Comparison of ENCODE assay signal across 8 cellular contexts in genomic region chr6:75283907-75284284, GRCh38. TPM values are rescaled to one million over a fixed set of nuclear protein-coding genes. Genes with fewer than 3 reads are reported as not detected.
DNase-seq lines count a peak whose midpoint lies in the region; ATAC-seq, FAIRE-seq and TF ChIP-seq lines count a peak whose summit lies in the region.

No MANE protein-coding gene starts in this region.

- H3K4me3 Mint-ChIP-seq in activated T-cell treated with anti-CD3 and anti-CD28 coated beads, Interleukin-2, amount 50 U/mL, for 72 hours, result no peak overlapping the region

- no peaks in the 10 kb centered on the region for H3K27me3 ChIP-seq in thyroid gland

- no peaks in the 10 kb centered on the region for H3K9me3 Mint-ChIP-seq in activated T-cell treated with anti-CD3 and anti-CD28 coated beads, Interleukin-2, amount 50 U/mL, for 72 hours

- intact Hi-C loops in kidney (cut with DNase I) (no loop called here), thyroid gland (cut with DNase I) (no loop called here)

- 0% methylated on average over 10 of the region's 10 CpGs for WGBS in thyroid gland, 2 donors

- DNase-seq in activated T-cell treated with anti-CD3 and anti-CD28 coated beads, Interleukin-2, amount 50 U/mL, for 72 hours, result peak; percentile 17 to 28
- DNase-seq in activated T-cell treated with anti-CD3 and anti-CD28 coated beads for 4 hours (no peak), kidney (no peak), thyroid gland (peak in 1 of 2 donors; percentile 14), NCI-H187 treated with DMSO at 0.1 percent for 48 hours (lab: John Stamatoyannopoulos, UW) (no peak), NCI-H2029 (lab: John Stamatoyannopoulos, UW) (no peak), AG20443 (ENCODE audit: low spot score) (no peak)
- DNase-seq in activated CD8-positive, alpha-beta memory T cell treated with anti-CD3 and anti-CD28 coated beads, Interleukin-2, amount 50 U/mL, for 24 hours (ENCODE audit: extremely low read depth), result peak; percentile 4

- TF ChIP-seq CTCF in kidney (IDR thresholded peaks at IDR 0.05; ENCODE audit: borderline replicate concordance, extremely low read depth, insufficient read depth) (no peak), thyroid gland (IDR thresholded peaks at IDR 0.05) (no peak)

- FAIRE-seq in kidney (lab: Jason Lieb, UNC), result no peak

- H3K27ac Mint-ChIP-seq in activated T-cell treated with anti-CD3 and anti-CD28 coated beads, Interleukin-2, amount 50 U/mL, for 72 hours, result no peak overlapping the region

- H3K27me3 Mint-ChIP-seq in activated T-cell treated with anti-CD3 and anti-CD28 coated beads, Interleukin-2, amount 50 U/mL, for 72 hours (ENCODE audit: low read depth), result no peaks in the 10 kb centered on the region

- H3K4me1 Mint-ChIP-seq in activated T-cell treated with anti-CD3 and anti-CD28 coated beads, Interleukin-2, amount 50 U/mL, for 72 hours (ENCODE audit: low read depth), result peaks cover 36% of the 10 kb centered on the region

- no peaks in the 10 kb centered on the region for H3K9me3 ChIP-seq in kidney (ENCODE audit: control insufficient read depth in 1 of 2, low read length in 2 of 2)
- H3K9me3 ChIP-seq in thyroid gland, result no peaks in the 10 kb centered on the region

- H3K4me3 ChIP-seq in kidney (ENCODE audit: low read length in 2 of 2), result peak overlapping the region; percentile 99
- peak overlapping the region; percentile 64 to 98 (median 75) for H3K4me3 ChIP-seq in thyroid gland (replicated peaks in 1 of 3)

- no peak for TF ChIP-seq POLR2A in thyroid gland (IDR thresholded peaks at IDR 0.05)

- peaks cover 0 to 2% of the 10 kb centered on the region in 2 donors for H3K36me3 Mint-ChIP-seq in activated T-cell treated with anti-CD3 and anti-CD28 coated beads, Interleukin-2, amount 50 U/mL, for 72 hours (ENCODE audit: insufficient read depth in 2 of 2)

- no peak for ATAC-seq in activated T-cell treated with anti-CD3 and anti-CD28 coated beads, Interleukin-2, amount 50 U/mL, for 72 hours (replicated peaks in 1 of 2)

- H3K9ac ChIP-seq in kidney (ENCODE audit: low read length in 2 of 2), result peak overlapping the region; percentile 97

- H3K27ac ChIP-seq in kidney (ENCODE audit: low read depth in 2 of 2, low read length in 2 of 2), result peak overlapping the region; percentile 90 to 92
- peak overlapping the region in 2 of 3 donors; percentile 85 to 92 for H3K27ac ChIP-seq in thyroid gland

- H3K36me3 ChIP-seq in kidney (ENCODE audit: control insufficient read depth in 1 of 2, insufficient read depth in 2 of 2, low read length in 2 of 2), result no peaks in the 10 kb centered on the region
- no peaks in the 10 kb centered on the region for H3K36me3 ChIP-seq in thyroid gland

- H3K4me1 ChIP-seq in kidney (ENCODE audit: control insufficient read depth in 1 of 2, insufficient read depth in 1 of 2, low read depth in 1 of 2, low read length in 2 of 2) (peaks cover 3 to 10% of the 10 kb centered on the region in 2 donors), thyroid gland (peaks cover 38 to 39% of the 10 kb centered on the region in 2 donors)

RNA-seq across cellular contexts. Expression of gene TMEM30A, which starts 0.7 kb away (rescaled TPM):
- total RNA-seq in activated T-cell treated with anti-CD3 and anti-CD28 coated beads, Interleukin-2, amount 50 U/mL, for 72 hours, result 10 to 100 TPM; 56.2 to 63.9 TPM
- 101 TPM for total RNA-seq in kidney
- polyA plus RNA-seq in kidney (ENCODE audit: insufficient read depth, low read depth, low replicate concordance), result 51.0 TPM
- 100 to 1,000 TPM in 2 of 4 donors, 10 to 100 TPM in 2; 82.0 to 142 (median 103) TPM for total RNA-seq in thyroid gland

RNA-seq across cellular contexts. Expression of gene COX7A2, which starts 40.3 kb away (rescaled TPM):
- total RNA-seq in activated T-cell treated with anti-CD3 and anti-CD28 coated beads, Interleukin-2, amount 50 U/mL, for 72 hours, result 100 to 1,000 TPM; 311 to 325 TPM
- total RNA-seq in kidney, result 315 TPM
- 812 TPM for polyA plus RNA-seq in kidney (ENCODE audit: insufficient read depth, low read depth, low replicate concordance)
- total RNA-seq in thyroid gland, result 100 to 1,000 TPM; 136 to 578 (median 341) TPM

Comparison
In these comparisons a context has a peak if more than half of its experiments do, and no peak if none do; other contexts are left out.
1. DNase-seq: peak in activated T-cell treated with anti-CD3 and anti-CD28 coated beads, Interleukin-2, amount 50 U/mL, for 72 hours (2 of 2) and activated CD8-positive, alpha-beta memory T cell treated with anti-CD3 and anti-CD28 coated beads, Interleukin-2, amount 50 U/mL, for 24 hours (single experiment); none in activated T-cell treated with anti-CD3 and anti-CD28 coated beads for 4 hours (single experiment), kidney (single experiment), NCI-H187 treated with DMSO at 0.1 percent for 48 hours (single experiment), NCI-H2029 (single experiment) and AG20443 (single experiment).